Comparison of ENCODE assay signal across 21 cellular contexts in the genomic region with DNA sequence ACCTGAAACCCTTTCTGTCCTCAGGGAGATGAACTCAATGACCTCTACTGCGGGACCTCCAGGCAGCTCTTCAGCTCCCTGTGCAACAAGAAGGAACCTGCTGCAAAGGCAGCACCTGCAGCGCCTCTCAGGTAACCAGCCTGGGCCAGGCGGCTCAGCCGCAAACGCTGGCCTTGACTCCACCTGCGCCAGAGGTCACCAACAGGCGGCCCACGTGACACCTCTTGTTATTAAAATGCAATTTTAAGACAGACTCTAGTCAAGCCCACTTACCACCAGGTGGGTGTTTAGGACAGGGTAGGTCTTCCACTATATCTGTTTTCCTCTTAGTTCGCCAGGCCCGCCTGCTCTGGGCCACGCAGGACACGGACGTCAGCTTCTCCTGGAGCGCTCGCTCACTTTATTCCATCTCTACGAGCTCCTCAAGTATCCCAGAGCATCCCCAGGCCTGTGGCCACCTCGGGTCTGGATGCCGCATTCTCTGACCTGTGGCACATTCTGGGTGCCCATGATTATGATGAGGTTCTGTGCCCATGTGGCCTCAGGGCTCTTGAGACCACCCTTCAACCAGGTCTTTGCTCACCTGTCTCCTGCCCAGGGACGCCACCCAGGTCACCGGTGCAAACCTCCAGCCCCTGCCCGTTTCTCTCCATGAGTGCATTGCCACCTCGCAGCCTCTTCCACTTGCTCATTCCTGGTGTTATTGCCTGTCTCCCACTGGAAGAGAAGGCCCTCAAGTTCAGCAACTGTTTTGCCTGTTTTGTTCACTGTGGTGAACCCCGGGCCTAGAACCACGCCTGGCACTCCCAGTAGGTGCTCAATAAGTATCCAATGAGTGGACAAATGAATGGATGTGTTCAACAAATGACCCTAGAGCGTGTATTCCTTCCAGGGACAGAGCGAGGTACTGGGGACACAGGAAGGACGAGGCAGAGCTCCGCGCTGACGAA. TPM values are rescaled to one million over a fixed set of nuclear protein-coding genes. Genes with fewer than 3 reads are reported as not detected.
DNase-seq lines count a peak whose midpoint lies in the region; ATAC-seq and TF ChIP-seq lines count a peak whose summit lies in the region.
"Had no signal": no experiment of that assay in that cellular context is flagged by ENCODE, and none has a peak within 500 bp of the region (broad histone marks: within the 10 kb centered on the region; RNA-seq: fewer than 3 reads in every experiment).

No MANE protein-coding gene starts in this region.

- H3K9me3 ChIP-seq in esophagus muscularis mucosa = no peaks in the 10 kb centered on the region

- no peak for TF ChIP-seq CTCF in WTC11 (IDR thresholded peaks at IDR 0.05)
- no peak for TF ChIP-seq CTCF in osteocyte (IDR thresholded peaks at IDR 0.05)
- TF ChIP-seq CTCF in esophagus muscularis mucosa (IDR thresholded peaks at IDR 0.05) = no peak

- H3K27me3 Mint-ChIP-seq in WTC11 (ENCODE audit: low read depth) = no peaks in the 10 kb centered on the region
- H3K27me3 Mint-ChIP-seq in osteocyte (ENCODE audit: unreplicated experiment) = peaks cover 11% of the 10 kb centered on the region

- WGBS in esophagus muscularis mucosa = 88% methylated on average over 30 of the region's 30 CpGs

- H3K27ac Mint-ChIP-seq in WTC11 = no peak overlapping the region
- H3K27ac Mint-ChIP-seq in osteocyte (ENCODE audit: unreplicated experiment) = no peak overlapping the region
- H3K27ac Mint-ChIP-seq: HFFc6 had no signal

- intact Hi-C loops in cardiac septum (cut with DNase I) = no loop called here
- intact Hi-C loops in left ventricle myocardium superior (cut with micrococcal nuclease) = no loop called here
- intact Hi-C loops in esophagus muscularis mucosa (cut with DNase I) = no loop called here

- ATAC-seq in left ventricle myocardium superior = no peak
- peak; percentile 39 for ATAC-seq in WTC11
- ATAC-seq: Panc1, SK-N-SH treated with all-trans-retinoic acid at 6 μM for 48 hours had no signal

- TF ChIP-seq EP300 in esophagus muscularis mucosa (IDR thresholded peaks at IDR 0.05) = no peak

- TF ChIP-seq POLR2A in erythroblast (IDR thresholded peaks at IDR 0.05; ENCODE audit: low read length) (no peak), esophagus muscularis mucosa (IDR thresholded peaks at IDR 0.05; ENCODE audit: low read depth) (no peak)

- CTCF ChIA-PET in WTC11 (lab: Charles Lee) = interaction anchor here (1.0 to 1.9 kb wide), 3 partner anchors 34 to 99 kb away, joined by 4 to 7 read pairs (median 5); no protein-coding TSS in a partner anchor

- POLR2A ChIA-PET in WTC11 (lab: Charles Lee) = no interaction called here

- no peaks in the 10 kb centered on the region for H3K36me3 Mint-ChIP-seq in WTC11
- H3K36me3 Mint-ChIP-seq in osteocyte (ENCODE audit: unreplicated experiment) = no peaks in the 10 kb centered on the region

- peak; percentile 59 for DNase-seq in cardiac septum (ENCODE audit: low spot score)
- no peak for DNase-seq in left ventricle myocardium superior
- DNase-seq in WTC11 (ENCODE audit: low spot score) = no peak
- DNase-seq in osteocyte (ENCODE audit: extremely low spot score, unreplicated experiment) = peak; percentile 80
- no peak for DNase-seq in NCI-H2081 (lab: John Stamatoyannopoulos, UW)
- DNase-seq in erythroblast (lab: John Stamatoyannopoulos, UW) = no peak
- no peak for DNase-seq in esophagus muscularis mucosa (ENCODE audit: extremely low spot score)
- DNase-seq: EL, GF-D8, H7, HFFc6, KG1, NCI-H1092 treated with DMSO at 0.1 percent for 48 hours, NCI-H1436 treated with DMSO at 0.1 percent for 48 hours, NCI-H1930, NCI-H2171, NCI-H345, NCI-H524, NCI-H82 had no signal

- no peaks in the 10 kb centered on the region for H3K4me1 ChIP-seq in esophagus muscularis mucosa

- H3K9me3 Mint-ChIP-seq in WTC11 = no peaks in the 10 kb centered on the region
- H3K9me3 Mint-ChIP-seq in osteocyte (ENCODE audit: unreplicated experiment) = no peaks in the 10 kb centered on the region
- H3K9me3 Mint-ChIP-seq: HFFc6 had no signal

- H3K36me3 ChIP-seq in esophagus muscularis mucosa = no peaks in the 10 kb centered on the region

- peaks cover 0 to 32% (median 0%) of the 10 kb centered on the region in 4 donors for H3K27me3 ChIP-seq in esophagus muscularis mucosa

- no peak overlapping the region for H3K4me3 ChIP-seq in esophagus muscularis mucosa

- no peak overlapping the region for H3K27ac ChIP-seq in esophagus muscularis mucosa (replicated peaks in 1 of 4)

- H3K4me3 Mint-ChIP-seq in WTC11 (no peak overlapping the region), osteocyte (ENCODE audit: unreplicated experiment) (no peak overlapping the region)
- H3K4me3 Mint-ChIP-seq: HFFc6 had no signal

- H3K4me1 Mint-ChIP-seq in WTC11 (no peaks in the 10 kb centered on the region; the same call in 1 of the 2 replicates), osteocyte (ENCODE audit: unreplicated experiment) (no peaks in the 10 kb centered on the region)

TF ChIP-seq in WTC11, 78 proteins besides CTCF, POLR2A, EP300 and RAD21 (continues in another document):
- no peak for TF ChIP-seq SMAD3 (CRISPR knock-in tag; IDR thresholded peaks at IDR 0.05; ENCODE audit: borderline replicate concordance)
- no peak for TF ChIP-seq GTF2I (CRISPR knock-in tag; conservative IDR thresholded peaks at IDR 0.05)
- TF ChIP-seq, protein P1, sequence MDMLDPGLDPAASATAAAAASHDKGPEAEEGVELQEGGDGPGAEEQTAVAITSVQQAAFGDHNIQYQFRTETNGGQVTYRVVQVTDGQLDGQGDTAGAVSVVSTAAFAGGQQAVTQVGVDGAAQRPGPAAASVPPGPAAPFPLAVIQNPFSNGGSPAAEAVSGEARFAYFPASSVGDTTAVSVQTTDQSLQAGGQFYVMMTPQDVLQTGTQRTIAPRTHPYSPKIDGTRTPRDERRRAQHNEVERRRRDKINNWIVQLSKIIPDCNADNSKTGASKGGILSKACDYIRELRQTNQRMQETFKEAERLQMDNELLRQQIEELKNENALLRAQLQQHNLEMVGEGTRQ (CRISPR knock-in tag; IDR thresholded peaks at IDR 0.05) = peak; percentile 50
- TF ChIP-seq, protein P2, sequence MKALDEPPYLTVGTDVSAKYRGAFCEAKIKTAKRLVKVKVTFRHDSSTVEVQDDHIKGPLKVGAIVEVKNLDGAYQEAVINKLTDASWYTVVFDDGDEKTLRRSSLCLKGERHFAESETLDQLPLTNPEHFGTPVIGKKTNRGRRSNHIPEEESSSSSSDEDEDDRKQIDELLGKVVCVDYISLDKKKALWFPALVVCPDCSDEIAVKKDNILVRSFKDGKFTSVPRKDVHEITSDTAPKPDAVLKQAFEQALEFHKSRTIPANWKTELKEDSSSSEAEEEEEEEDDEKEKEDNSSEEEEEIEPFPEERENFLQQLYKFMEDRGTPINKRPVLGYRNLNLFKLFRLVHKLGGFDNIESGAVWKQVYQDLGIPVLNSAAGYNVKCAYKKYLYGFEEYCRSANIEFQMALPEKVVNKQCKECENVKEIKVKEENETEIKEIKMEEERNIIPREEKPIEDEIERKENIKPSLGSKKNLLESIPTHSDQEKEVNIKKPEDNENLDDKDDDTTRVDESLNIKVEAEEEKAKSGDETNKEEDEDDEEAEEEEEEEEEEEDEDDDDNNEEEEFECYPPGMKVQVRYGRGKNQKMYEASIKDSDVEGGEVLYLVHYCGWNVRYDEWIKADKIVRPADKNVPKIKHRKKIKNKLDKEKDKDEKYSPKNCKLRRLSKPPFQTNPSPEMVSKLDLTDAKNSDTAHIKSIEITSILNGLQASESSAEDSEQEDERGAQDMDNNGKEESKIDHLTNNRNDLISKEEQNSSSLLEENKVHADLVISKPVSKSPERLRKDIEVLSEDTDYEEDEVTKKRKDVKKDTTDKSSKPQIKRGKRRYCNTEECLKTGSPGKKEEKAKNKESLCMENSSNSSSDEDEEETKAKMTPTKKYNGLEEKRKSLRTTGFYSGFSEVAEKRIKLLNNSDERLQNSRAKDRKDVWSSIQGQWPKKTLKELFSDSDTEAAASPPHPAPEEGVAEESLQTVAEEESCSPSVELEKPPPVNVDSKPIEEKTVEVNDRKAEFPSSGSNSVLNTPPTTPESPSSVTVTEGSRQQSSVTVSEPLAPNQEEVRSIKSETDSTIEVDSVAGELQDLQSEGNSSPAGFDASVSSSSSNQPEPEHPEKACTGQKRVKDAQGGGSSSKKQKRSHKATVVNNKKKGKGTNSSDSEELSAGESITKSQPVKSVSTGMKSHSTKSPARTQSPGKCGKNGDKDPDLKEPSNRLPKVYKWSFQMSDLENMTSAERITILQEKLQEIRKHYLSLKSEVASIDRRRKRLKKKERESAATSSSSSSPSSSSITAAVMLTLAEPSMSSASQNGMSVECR (CRISPR knock-in tag; IDR thresholded peaks at IDR 0.05; ENCODE audit: borderline replicate concordance) = no peak
- TF ChIP-seq CREB1 (CRISPR knock-in tag; IDR thresholded peaks at IDR 0.05) = no peak
- TF ChIP-seq, protein P3, sequence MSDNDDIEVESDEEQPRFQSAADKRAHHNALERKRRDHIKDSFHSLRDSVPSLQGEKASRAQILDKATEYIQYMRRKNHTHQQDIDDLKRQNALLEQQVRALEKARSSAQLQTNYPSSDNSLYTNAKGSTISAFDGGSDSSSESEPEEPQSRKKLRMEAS (CRISPR knock-in tag; IDR thresholded peaks at IDR 0.05) = no peak
- TF ChIP-seq, protein P4, sequence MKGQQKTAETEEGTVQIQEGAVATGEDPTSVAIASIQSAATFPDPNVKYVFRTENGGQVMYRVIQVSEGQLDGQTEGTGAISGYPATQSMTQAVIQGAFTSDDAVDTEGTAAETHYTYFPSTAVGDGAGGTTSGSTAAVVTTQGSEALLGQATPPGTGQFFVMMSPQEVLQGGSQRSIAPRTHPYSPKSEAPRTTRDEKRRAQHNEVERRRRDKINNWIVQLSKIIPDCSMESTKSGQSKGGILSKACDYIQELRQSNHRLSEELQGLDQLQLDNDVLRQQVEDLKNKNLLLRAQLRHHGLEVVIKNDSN (CRISPR knock-in tag; IDR thresholded peaks at IDR 0.05) = 0 out of 2 replicates have a peak, but pooled peaks have one; percentile 38
- TF ChIP-seq RORB (CRISPR knock-in tag; IDR thresholded peaks at IDR 0.05) = no peak
- TF ChIP-seq ZNF138 (CRISPR knock-in tag; conservative IDR thresholded peaks at IDR 0.05) = no peak

RNA-seq across cellular contexts. Expression of a gene that starts 32.8 kb away (rescaled TPM):
- total RNA-seq in cardiac septum (not detected), left ventricle myocardium superior (not detected), WTC11 (2021) (4.0 to 5.6 TPM (median 5.4 TPM) in 3 replicates), osteocyte (not detected in 2 replicates), esophagus muscularis mucosa (1 to 10 TPM in 2 of 4 donors, under 1 TPM in 2; 0.57 to 2.8 (median 0.91) TPM)
- total RNA-seq: HFFc6 had no signal

RNA-seq across cellular contexts. Expression of a gene that starts 36.5 kb away (rescaled TPM):
- total RNA-seq in cardiac septum (48.4 TPM), left ventricle myocardium superior (70.5 TPM), WTC11 (2021) (33.0 to 35.8 TPM (median 34.7 TPM) in 3 replicates), osteocyte (29.2 and 33.7 TPM in 2 replicates), esophagus muscularis mucosa (100 to 1,000 TPM in 2 of 4 donors, 10 to 100 TPM in 2; 62.3 to 159 (median 104) TPM)

Comparison
In these comparisons a context has a peak if more than half of its experiments do, and no peak if none do; other contexts are left out.
1. DNase-seq: peak in cardiac septum (single experiment) and osteocyte (single experiment); none in left ventricle myocardium superior (single experiment), WTC11 (single experiment), NCI-H2081 (0 of 2), erythroblast (0 of 2) and esophagus muscularis mucosa (single experiment).